ENCODE assay signal across 24 cellular contexts in the genomic region with DNA sequence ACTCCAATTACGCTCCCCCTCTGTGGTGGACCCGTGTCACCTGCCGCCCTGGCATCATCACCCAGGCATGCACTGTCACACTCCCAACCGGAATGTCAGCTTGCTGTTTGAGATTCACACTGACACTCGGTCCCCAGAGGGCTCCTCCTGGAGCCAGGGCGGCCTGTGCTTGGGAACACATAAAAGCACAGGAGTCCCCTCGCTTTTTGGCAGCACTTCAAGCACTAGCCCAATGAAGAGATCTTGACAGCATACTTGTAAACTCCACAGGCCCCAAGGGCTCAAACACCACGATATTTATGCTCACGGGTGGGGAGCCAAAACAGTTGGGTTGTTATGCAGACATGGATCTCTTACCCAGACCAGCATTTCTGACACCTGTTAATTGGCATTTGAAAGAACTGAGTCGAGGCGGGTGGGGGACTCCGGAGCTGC.
A peak's percentile ranks its signal among the peaks of the same experiment; 100 is the strongest.
DNase-seq lines count a peak whose midpoint lies in the region; ATAC-seq and TF ChIP-seq lines count a peak whose summit lies in the region.
"Had no signal": no experiment of that assay in that cellular context is flagged by ENCODE, and none has a peak within 500 bp of the region (broad histone marks: within the 10 kb centered on the region; RNA-seq: fewer than 3 reads in every experiment).

No MANE protein-coding gene starts in this region.

- H3K4me1 Mint-ChIP-seq in CD14-positive monocyte = no peaks in the 10 kb centered on the region
- H3K4me1 Mint-ChIP-seq: T-cell had no signal

- 19 to 22% (median 21%) methylated on average over 12 of the region's 12 CpGs for WGBS in heart left ventricle, 4 donors
- no CpG with 5 or more reads among the region's 12 CpGs for WGBS in mesendoderm (ENCODE audit: extremely low coverage, insufficient coverage, low lambda C conversion rate)

- H3K9me3 ChIP-seq in heart left ventricle (no peaks in the 10 kb centered on the region), uterus (no peaks in the 10 kb centered on the region)
- H3K9me3 ChIP-seq: BLaER1 treated with 17β-estradiol and CSF1 and Interleukin-3, amounts not matched to agents 10 nM and 100 nM; transverse colon had no signal

- H3K9me3 Mint-ChIP-seq in CD14-positive monocyte = peaks cover 0 to 9% (median 2%) of the 10 kb centered on the region in 7 donors
- H3K9me3 Mint-ChIP-seq: mesothelial cell of epicardium; stimulated activated naive CD8-positive, alpha-beta T cell treated with anti-CD3 and anti-CD28 coated beads, Interleukin-15, Interleukin-2, amounts not matched to agents 100 ng/mL and 50 ng/mL, for 24 hours; T-cell had no signal

- H3K9ac ChIP-seq in mesendoderm (ENCODE audit: low read length) = no peak overlapping the region
- H3K9ac ChIP-seq: BLaER1 treated with 17β-estradiol and CSF1 and Interleukin-3, amounts not matched to agents 10 nM and 100 nM had no signal

- no peak overlapping the region for H3K27ac Mint-ChIP-seq in CD14-positive monocyte
- H3K27ac Mint-ChIP-seq: mesothelial cell of epicardium; nephron progenitor cell; stimulated activated naive CD8-positive, alpha-beta T cell treated with anti-CD3 and anti-CD28 coated beads, Interleukin-15, Interleukin-2, amounts not matched to agents 100 ng/mL and 50 ng/mL, for 24 hours; T-cell had no signal

- H2BK15ac ChIP-seq in mesendoderm (replicated peaks; ENCODE audit: low read depth) = no peak overlapping the region

- no peak overlapping the region for H3K4me3 Mint-ChIP-seq in CD14-positive monocyte
- H3K4me3 Mint-ChIP-seq: activated T-cell treated with anti-CD3 and anti-CD28 coated beads, Interleukin-2, amount 50 U/mL, for 4 hours; mesothelial cell of epicardium; nephron progenitor cell; stimulated activated naive CD8-positive, alpha-beta T cell treated with anti-CD3 and anti-CD28 coated beads, Interleukin-15, Interleukin-2, amounts not matched to agents 100 ng/mL and 50 ng/mL, for 24 hours; T-cell had no signal

- H3K27ac ChIP-seq in heart left ventricle (peak overlapping the region in 1 of 12 donors; percentile 1), mesendoderm (ENCODE audit: low read depth, low read length) (no peak overlapping the region), uterus (no peak overlapping the region)
- H3K27ac ChIP-seq: BLaER1 treated with 17β-estradiol and CSF1 and Interleukin-3, amounts not matched to agents 10 nM and 100 nM; coronary artery; transverse colon had no signal

- H3K36me3 ChIP-seq in heart left ventricle (no peaks in the 10 kb centered on the region), mesendoderm (ENCODE audit: control insufficient read depth, insufficient read depth, low read length) (no peaks in the 10 kb centered on the region), uterus (no peaks in the 10 kb centered on the region)
- H3K36me3 ChIP-seq: BLaER1 treated with 17β-estradiol and CSF1 and Interleukin-3, amounts not matched to agents 10 nM and 100 nM; transverse colon had no signal

- H3K23ac ChIP-seq in mesendoderm (ENCODE audit: low read length) = no peak overlapping the region

- no peaks in the 10 kb centered on the region for H3K27me3 Mint-ChIP-seq in CD14-positive monocyte (ENCODE audit: low read depth in 3 of 3)
- H3K27me3 Mint-ChIP-seq: stimulated activated naive CD8-positive, alpha-beta T cell treated with anti-CD3 and anti-CD28 coated beads, Interleukin-15, Interleukin-2, amounts not matched to agents 100 ng/mL and 50 ng/mL, for 24 hours; T-cell had no signal

- TF ChIP-seq CTCF in heart left ventricle (IDR thresholded peaks at IDR 0.05) = no peak
- no peak for TF ChIP-seq CTCF in CD14-positive monocyte (IDR thresholded peaks at IDR 0.05)
- TF ChIP-seq CTCF in uterus (IDR thresholded peaks at IDR 0.05) = no peak

- H3K36me3 Mint-ChIP-seq in CD14-positive monocyte = no peaks in the 10 kb centered on the region
- H3K36me3 Mint-ChIP-seq: mesothelial cell of epicardium, T-cell had no signal

- no peak overlapping the region for H2BK120ac ChIP-seq in mesendoderm (ENCODE audit: low read depth, low read length)

- no peaks in the 10 kb centered on the region for H3K27me3 ChIP-seq in heart left ventricle
- H3K27me3 ChIP-seq in mesendoderm (ENCODE audit: insufficient read depth, low read length, poor library complexity) = no peaks in the 10 kb centered on the region
- H3K27me3 ChIP-seq in uterus = no peaks in the 10 kb centered on the region
- H3K27me3 ChIP-seq: BLaER1 treated with 17β-estradiol and CSF1 and Interleukin-3, amounts not matched to agents 10 nM and 100 nM; transverse colon had no signal

- no peak overlapping the region for H4K5ac ChIP-seq in mesendoderm (ENCODE audit: low read length)

- H4K8ac ChIP-seq in mesendoderm (ENCODE audit: low read depth, low read length) = no peak overlapping the region

- ATAC-seq in Right ventricle myocardium inferior = peak; percentile 91
- ATAC-seq in heart left ventricle = peak; percentile 68 to 94 (median 86)
- no peak for ATAC-seq in HG02852 (IDR thresholded peaks at IDR 0.05; ENCODE audit: unreplicated experiment)
- ATAC-seq: activated T-cell treated with anti-CD3 and anti-CD28 coated beads, Interleukin-2, amount 50 U/mL, for 4 hours; left colon; T-cell had no signal

- H3K4me2 ChIP-seq in mesendoderm (ENCODE audit: low read length) = no peak overlapping the region
- H3K4me2 ChIP-seq: BLaER1 treated with 17β-estradiol and CSF1 and Interleukin-3, amounts not matched to agents 10 nM and 100 nM had no signal

- H3K4me3 ChIP-seq in heart left ventricle (no peak overlapping the region), mesendoderm (ENCODE audit: low read length) (no peak overlapping the region), uterus (no peak overlapping the region)
- H3K4me3 ChIP-seq: BLaER1 treated with 17β-estradiol and CSF1 and Interleukin-3, amounts not matched to agents 10 nM and 100 nM; coronary artery; transverse colon had no signal

- no peak overlapping the region for H3K4ac ChIP-seq in mesendoderm (ENCODE audit: low read depth, low read length)

- H3K56ac ChIP-seq in mesendoderm (ENCODE audit: low read length) = no peak overlapping the region

- TF ChIP-seq POLR2A in heart left ventricle (IDR thresholded peaks at IDR 0.05) (no peak), uterus (IDR thresholded peaks at IDR 0.05) (no peak)

- DNase-seq in Right ventricle myocardium inferior (ENCODE audit: missing footprints) (peak; percentile 69), cardiac septum (ENCODE audit: low spot score) (no peak), heart left ventricle (peak; percentile 18 to 67 (median 47)), mesendoderm (peak; percentile 54), CD14-positive monocyte (ENCODE audit: low spot score) (no peak), uterus (no peak), nucleus accumbens (lab: John Stamatoyannopoulos, UW) (no peak)
- DNase-seq: activated CD4-positive, alpha-beta T cell treated with anti-CD3 and anti-CD28 coated beads for 1 hour; activated naive CD4-positive, alpha-beta T cell; activated T-cell treated with anti-CD3 and anti-CD28 coated beads, Interleukin-2, amount 50 U/mL, for 4 hours; amygdala; left colon; NCI-H1436; NCI-H526 treated with DMSO at 0.1 percent for 48 hours; nephron progenitor cell; SIG-M5; stimulated activated CD4-positive, alpha-beta T cell treated with anti-CD3 and anti-CD28 coated beads, Interleukin-4, amount 100 ng/mL, for 4 hours; T-cell; transverse colon had no signal

- intact Hi-C loops in Right ventricle myocardium inferior (cut with DNase I) = no loop called here
- intact Hi-C loops in cardiac septum (cut with DNase I) = no loop called here
- intact Hi-C loops in heart left ventricle (cut with DNase I) = no loop called here
- intact Hi-C loops in CD14-positive monocyte (cut with micrococcal nuclease) = no loop called here
- intact Hi-C loops in uterus (cut with DNase I; ENCODE audit: low total_unique reads) = no loop called here

- H2BK5ac ChIP-seq in mesendoderm (ENCODE audit: low read length) = no peak overlapping the region

- H2AK5ac ChIP-seq in mesendoderm (ENCODE audit: low read length) = no peak overlapping the region

- H3K18ac ChIP-seq in mesendoderm (ENCODE audit: low read length) = no peak overlapping the region

- no peaks in the 10 kb centered on the region for H3K79me2 ChIP-seq in mesendoderm (ENCODE audit: control insufficient read depth, insufficient read depth, low read length)

- H3K79me1 ChIP-seq in mesendoderm (ENCODE audit: low read length) = no peaks in the 10 kb centered on the region

- peaks cover 0 to 7% (median 0%) of the 10 kb centered on the region in 12 donors for H3K4me1 ChIP-seq in heart left ventricle
- H3K4me1 ChIP-seq in mesendoderm (ENCODE audit: control insufficient read depth, low read depth, low read length) = no peaks in the 10 kb centered on the region
- no peaks in the 10 kb centered on the region for H3K4me1 ChIP-seq in uterus
- H3K4me1 ChIP-seq: BLaER1 treated with 17β-estradiol and CSF1 and Interleukin-3, amounts not matched to agents 10 nM and 100 nM; transverse colon had no signal

Comparison
In these comparisons a context has a peak if more than half of its experiments do, and no peak if none do; other contexts are left out.
1. DNase-seq: peak in Right ventricle myocardium inferior (single experiment), heart left ventricle (5 of 5) and mesendoderm (single experiment); none in cardiac septum (single experiment), CD14-positive monocyte (single experiment), uterus (0 of 2) and nucleus accumbens (0 of 56).